Comparison of ENCODE assay signal across 16 cellular contexts in genomic region chr16:984736-985135, GRCh38. TPM values are rescaled to one million over a fixed set of nuclear protein-coding genes. Genes with fewer than 3 reads are reported as not detected.
DNase-seq lines count a peak whose midpoint lies in the region; ATAC-seq and TF ChIP-seq lines count a peak whose summit lies in the region.
"Had no signal": no experiment of that assay in that cellular context is flagged by ENCODE, and none has a peak within 500 bp of the region (broad histone marks: within the 10 kb centered on the region; RNA-seq: fewer than 3 reads in every experiment).

No MANE protein-coding gene starts in this region.

- no peaks in the 10 kb centered on the region for H3K9me3 ChIP-seq in esophagus squamous epithelium
- H3K9me3 ChIP-seq: BLaER1 treated with 17β-estradiol and CSF1 and Interleukin-3, amounts not matched to agents 10 nM and 100 nM had no signal

- peak; percentile 62 for DNase-seq in Right ventricle myocardium inferior (ENCODE audit: missing footprints)
- DNase-seq in left ventricle myocardium superior = no peak
- no peak for DNase-seq in esophagus squamous epithelium (lab: John Stamatoyannopoulos, UW)
- no peak for DNase-seq in T1000 (lab: John Stamatoyannopoulos, UW)
- DNase-seq: 8988T; CD8-positive, alpha-beta T cell; DMS 273 treated with DMSO at 0.1 percent for 48 hours; DMS53; DND-41; EL; HCEC 1CT had no signal

- H3K4me3 ChIP-seq in esophagus squamous epithelium = no peak overlapping the region
- H3K4me3 ChIP-seq: BLaER1 treated with 17β-estradiol and CSF1 and Interleukin-3, amounts not matched to agents 10 nM and 100 nM; GM23338 had no signal

- intact Hi-C loops in Right ventricle myocardium inferior (cut with DNase I) (no loop called here), left ventricle myocardium superior (cut with micrococcal nuclease) (no loop called here), esophagus squamous epithelium (cut with DNase I) (no loop called here)

- 92 to 100% methylated on average over 2 of the region's 46 CpGs for WGBS in esophagus squamous epithelium, 2 donors

- H3K36me3 ChIP-seq in esophagus squamous epithelium = no peaks in the 10 kb centered on the region
- H3K36me3 ChIP-seq: BLaER1 treated with 17β-estradiol and CSF1 and Interleukin-3, amounts not matched to agents 10 nM and 100 nM had no signal

- H3K4me1 ChIP-seq in esophagus squamous epithelium = peaks cover 9 to 34% (median 28%) of the 10 kb centered on the region in 3 donors

- H3K27me3 ChIP-seq in layer of hippocampus (ENCODE audit: control insufficient read depth, insufficient read depth, low read length) (peaks cover 1% of the 10 kb centered on the region), esophagus squamous epithelium (peaks cover 7 to 100% (median 19%) of the 10 kb centered on the region in 4 donors)

- no peak for TF ChIP-seq POLR2A in esophagus squamous epithelium (IDR thresholded peaks at IDR 0.05)

- ATAC-seq in Right ventricle myocardium inferior (no peak), left ventricle myocardium superior (no peak), GM19397 (IDR thresholded peaks at IDR 0.05; ENCODE audit: unreplicated experiment) (no peak)
- ATAC-seq: CD8-positive, alpha-beta T cell; GM23338 had no signal

- TF ChIP-seq CTCF in esophagus squamous epithelium (IDR thresholded peaks at IDR 0.05) = no peak

- H3K27ac ChIP-seq in angular gyrus (ENCODE audit: low read depth, low read length) (peak overlapping the region; percentile 60), layer of hippocampus (ENCODE audit: low read depth, low read length) (peak overlapping the region; percentile 10), esophagus squamous epithelium (no peak overlapping the region)
- H3K27ac ChIP-seq: BLaER1 treated with 17β-estradiol and CSF1 and Interleukin-3, amounts not matched to agents 10 nM and 100 nM had no signal

RNA-seq across cellular contexts. Expression of gene SOX8, which starts 3.2 kb away (rescaled TPM):
- total RNA-seq in Right ventricle myocardium inferior (0.89 TPM), left ventricle myocardium superior (0.47 TPM), esophagus squamous epithelium (under 1 TPM in 3 of 4 donors, not detected in 1; 0.08 to 0.19 (median 0.09) TPM)

RNA-seq across cellular contexts. Expression of gene LMF1, which starts 14.0 kb away (rescaled TPM):
- total RNA-seq in Right ventricle myocardium inferior = 8.1 TPM
- total RNA-seq in left ventricle myocardium superior = 6.0 TPM
- total RNA-seq in esophagus squamous epithelium = 10 to 100 TPM; 13.3 to 34.4 (median 23.8) TPM

Comparison
In these comparisons a context has a peak if more than half of its experiments do, and no peak if none do; other contexts are left out.
1. H3K27ac ChIP-seq: peak in angular gyrus (single experiment) and layer of hippocampus (single experiment); none in esophagus squamous epithelium (0 of 4).